ENCODE assay signal across 22 cellular contexts in genomic region chr18:23675236-23675635, GRCh38.
"Had no signal": no experiment of that assay in that cellular context is flagged by ENCODE, and none has a peak within 500 bp of the region (broad histone marks: within the 10 kb centered on the region; RNA-seq: fewer than 3 reads in every experiment).

No MANE protein-coding gene starts in this region.

- H3K27me3 ChIP-seq: esophagus muscularis mucosa, esophagus squamous epithelium, foreskin keratinocyte, gastrocnemius medialis had no signal

- H3K9me3 ChIP-seq: colonic mucosa, esophagus muscularis mucosa, esophagus squamous epithelium, gastrocnemius medialis had no signal

- H3K36me3 ChIP-seq: colonic mucosa, esophagus muscularis mucosa, esophagus squamous epithelium, gastrocnemius medialis, gastroesophageal sphincter had no signal

- ATAC-seq: effector memory CD8-positive, alpha-beta T cell; esophagus mucosa; foreskin keratinocyte; gastroesophageal sphincter had no signal

- H3K27ac ChIP-seq: colonic mucosa, dorsolateral prefrontal cortex, epithelial cell of prostate, esophagus muscularis mucosa, gastrocnemius medialis, gastroesophageal sphincter had no signal

- H3K4me3 ChIP-seq: colonic mucosa, coronary artery, dorsolateral prefrontal cortex, esophagus muscularis mucosa, esophagus squamous epithelium, gastrocnemius medialis, gastroesophageal sphincter had no signal

- DNase-seq: colonic mucosa; cortex of kidney; dermis blood vessel endothelial cell; dorsolateral prefrontal cortex; effector CD4-positive, alpha-beta T cell; effector CD8-positive, alpha-beta T cell; effector memory CD4-positive, alpha-beta T cell; effector memory CD8-positive, alpha-beta T cell; endodermal cell; erythroblast; esophagus squamous epithelium; foreskin fibroblast; foreskin keratinocyte; foreskin melanocyte; gastrocnemius medialis; glutamatergic neuron; head of caudate nucleus had no signal

- H3K4me1 ChIP-seq: colonic mucosa, esophagus muscularis mucosa, gastrocnemius medialis, gastroesophageal sphincter had no signal
